In the genomic region with DNA sequence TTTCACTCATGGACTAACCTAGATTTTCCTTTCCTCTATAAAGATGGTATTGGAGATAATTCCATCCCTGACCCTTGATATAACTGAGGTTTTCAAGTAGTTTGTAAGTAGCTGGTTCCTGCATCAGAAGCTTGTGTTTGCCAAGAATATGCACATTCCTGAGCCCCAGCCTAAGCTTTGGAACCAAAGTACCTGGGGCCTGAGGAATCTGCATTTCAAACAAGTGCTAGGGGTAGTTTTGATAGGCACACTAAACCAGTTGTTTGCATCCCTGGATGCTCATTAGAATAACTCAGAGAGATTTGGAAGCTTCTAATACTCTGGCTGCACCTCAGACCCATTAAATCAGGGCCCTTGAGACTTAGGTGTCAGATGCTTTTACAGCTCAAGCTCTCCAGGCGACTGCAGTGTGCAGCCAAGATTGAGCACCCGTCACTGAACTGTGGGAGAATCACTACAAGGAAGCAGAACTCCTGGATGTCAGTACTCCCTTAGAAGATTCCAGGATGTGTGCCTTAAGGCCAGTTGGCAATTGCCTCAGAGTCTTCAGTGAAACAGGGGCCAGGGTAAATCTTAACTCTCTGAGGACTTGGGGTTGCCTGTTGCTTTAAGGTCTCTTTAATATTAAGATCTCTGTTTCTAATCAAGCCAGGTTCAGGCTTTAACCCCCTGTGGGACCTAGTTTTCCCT, we compare ENCODE assay signal across 29 cellular contexts.
"Had no signal": no experiment of that assay in that cellular context is flagged by ENCODE, and none has a peak within 500 bp of the region (broad histone marks: within the 10 kb centered on the region; RNA-seq: fewer than 3 reads in every experiment).

No MANE protein-coding gene starts in this region.

- H3K4me3 Mint-ChIP-seq: activated CD4-positive, alpha-beta memory T cell treated with anti-CD3 and anti-CD28 coated beads, Interleukin-2, amount 10 ng/mL, durations not matched to agents 7 days and 5 days; activated CD4-positive, alpha-beta T cell treated with anti-CD3 and anti-CD28 coated beads, Interleukin-2, amount 10 ng/mL, durations not matched to agents 7 days and 5 days; activated T-cell treated with anti-CD3 and anti-CD28 coated beads, Interleukin-2, amount 50 U/mL, for 24 hours; dendritic cell treated with granulocyte-macrophage colony-stimulating factor and Interleukin-4, amounts not matched to agents 40 ng/mL and 50 ng/mL, for 4 days; nephron; stimulated activated naive B cell treated with anti-CD40 and anti-IgM and Interleukin-4, amounts not matched to agents 10 μg/mL and 1 μg/mL and 100 μg/mL, for 72 hours; T-helper 17 cell had no signal

- H3K4me3 ChIP-seq: esophagus squamous epithelium, heart right ventricle, left ventricle myocardium inferior, lung, pancreas, prostate gland, stomach, thyroid gland, upper lobe of left lung had no signal

- H3K4me1 Mint-ChIP-seq: activated CD4-positive, alpha-beta memory T cell treated with anti-CD3 and anti-CD28 coated beads, Interleukin-2, amount 10 ng/mL, durations not matched to agents 7 days and 5 days; activated CD4-positive, alpha-beta T cell treated with anti-CD3 and anti-CD28 coated beads, Interleukin-2, amount 10 ng/mL, durations not matched to agents 7 days and 5 days; stimulated activated naive B cell treated with anti-CD40 and anti-IgM and Interleukin-4, amounts not matched to agents 10 μg/mL and 1 μg/mL and 100 μg/mL, for 72 hours; T-helper 17 cell had no signal

- ATAC-seq: heart right ventricle; pancreas; stimulated activated naive B cell treated with anti-CD40 and anti-IgM and Interleukin-4, amounts not matched to agents 10 μg/mL and 1 μg/mL and 100 μg/mL, for 72 hours; T-helper 17 cell had no signal

- H3K27ac ChIP-seq: epithelial cell of prostate, esophagus squamous epithelium, heart right ventricle, left ventricle myocardium inferior, pancreas, prostate gland, stomach, thyroid gland, upper lobe of left lung, WERI-Rb-1 had no signal

- DNase-seq: activated CD4-positive, alpha-beta memory T cell treated with anti-CD3 and anti-CD28 coated beads, Interleukin-2, amount 10 ng/mL, durations not matched to agents 7 days and 5 days; activated CD4-positive, alpha-beta T cell treated with anti-CD3 and anti-CD28 coated beads for 1 hour; activated CD4-positive, alpha-beta T cell treated with anti-CD3 and anti-CD28 coated beads, Interleukin-2, amount 10 ng/mL, durations not matched to agents 7 days and 5 days; activated CD8-positive, alpha-beta memory T cell treated with anti-CD3 and anti-CD28 coated beads, Interleukin-2, amount 50 U/mL, for 48 hours; activated gamma-delta T cell; activated naive CD4-positive, alpha-beta T cell treated with anti-CD3 and anti-CD28 coated beads, Interleukin-2, amount 50 U/mL, for 16 hours; activated T-cell treated with anti-CD3 and anti-CD28 coated beads, Interleukin-2, amount 50 U/mL, for 24 hours; amygdala; caudate nucleus; effector CD4-positive, alpha-beta T cell; esophagus squamous epithelium; foreskin melanocyte; heart right ventricle; left ventricle myocardium inferior; pancreas; stimulated activated CD4-positive, alpha-beta T cell treated with anti-CD3 and anti-CD28 coated beads, Interleukin-15, amount 100 ng/mL, for 24 hours; stimulated activated CD4-positive, alpha-beta T cell treated with anti-CD3 and anti-CD28 coated beads, Interleukin-2, amount 100 ng/mL, for 24 hours; stimulated activated naive B cell treated with anti-CD40 and anti-IgM and Interleukin-4, amounts not matched to agents 10 μg/mL and 1 μg/mL and 100 μg/mL, for 72 hours; stomach; T-helper 17 cell; T1000; upper lobe of left lung; WERI-Rb-1 had no signal

- H3K36me3 ChIP-seq: esophagus squamous epithelium, heart right ventricle, left ventricle myocardium inferior, pancreas, prostate gland, stomach, thyroid gland, upper lobe of left lung, WERI-Rb-1 had no signal

- H3K36me3 Mint-ChIP-seq: stimulated activated naive B cell treated with anti-CD40 and anti-IgM and Interleukin-4, amounts not matched to agents 10 μg/mL and 1 μg/mL and 100 μg/mL, for 72 hours had no signal

- H3K4me1 ChIP-seq: esophagus squamous epithelium, heart right ventricle, left ventricle myocardium inferior, pancreas, prostate gland, stomach, thyroid gland, upper lobe of left lung had no signal

- H3K27me3 ChIP-seq: esophagus squamous epithelium, heart right ventricle, pancreas, stomach, thyroid gland, upper lobe of left lung had no signal

- H3K9me3 ChIP-seq: esophagus squamous epithelium, heart right ventricle, left ventricle myocardium inferior, pancreas, prostate gland, stomach, thyroid gland, upper lobe of left lung had no signal

- H3K27ac Mint-ChIP-seq: activated CD4-positive, alpha-beta memory T cell treated with anti-CD3 and anti-CD28 coated beads, Interleukin-2, amount 10 ng/mL, durations not matched to agents 7 days and 5 days; activated CD4-positive, alpha-beta T cell treated with anti-CD3 and anti-CD28 coated beads, Interleukin-2, amount 10 ng/mL, durations not matched to agents 7 days and 5 days; activated T-cell treated with anti-CD3 and anti-CD28 coated beads, Interleukin-2, amount 50 U/mL, for 24 hours; dendritic cell treated with granulocyte-macrophage colony-stimulating factor and Interleukin-4, amounts not matched to agents 40 ng/mL and 50 ng/mL, for 4 days; stimulated activated naive B cell treated with anti-CD40 and anti-IgM and Interleukin-4, amounts not matched to agents 10 μg/mL and 1 μg/mL and 100 μg/mL, for 72 hours; T-helper 17 cell had no signal

- H3K9me3 Mint-ChIP-seq: activated CD4-positive, alpha-beta memory T cell treated with anti-CD3 and anti-CD28 coated beads, Interleukin-2, amount 10 ng/mL, durations not matched to agents 7 days and 5 days; activated CD4-positive, alpha-beta T cell treated with anti-CD3 and anti-CD28 coated beads, Interleukin-2, amount 10 ng/mL, durations not matched to agents 7 days and 5 days; activated T-cell treated with anti-CD3 and anti-CD28 coated beads, Interleukin-2, amount 50 U/mL, for 24 hours; dendritic cell treated with granulocyte-macrophage colony-stimulating factor and Interleukin-4, amounts not matched to agents 40 ng/mL and 50 ng/mL, for 4 days; nephron; stimulated activated naive B cell treated with anti-CD40 and anti-IgM and Interleukin-4, amounts not matched to agents 10 μg/mL and 1 μg/mL and 100 μg/mL, for 72 hours had no signal

- H3K27me3 Mint-ChIP-seq: activated CD4-positive, alpha-beta memory T cell treated with anti-CD3 and anti-CD28 coated beads, Interleukin-2, amount 10 ng/mL, durations not matched to agents 7 days and 5 days; activated CD4-positive, alpha-beta T cell treated with anti-CD3 and anti-CD28 coated beads, Interleukin-2, amount 10 ng/mL, durations not matched to agents 7 days and 5 days; activated T-cell treated with anti-CD3 and anti-CD28 coated beads, Interleukin-2, amount 50 U/mL, for 24 hours; dendritic cell treated with granulocyte-macrophage colony-stimulating factor and Interleukin-4, amounts not matched to agents 40 ng/mL and 50 ng/mL, for 4 days; stimulated activated naive B cell treated with anti-CD40 and anti-IgM and Interleukin-4, amounts not matched to agents 10 μg/mL and 1 μg/mL and 100 μg/mL, for 72 hours had no signal
